Comparison of ENCODE assay signal across 8 cellular contexts in the genomic region with DNA sequence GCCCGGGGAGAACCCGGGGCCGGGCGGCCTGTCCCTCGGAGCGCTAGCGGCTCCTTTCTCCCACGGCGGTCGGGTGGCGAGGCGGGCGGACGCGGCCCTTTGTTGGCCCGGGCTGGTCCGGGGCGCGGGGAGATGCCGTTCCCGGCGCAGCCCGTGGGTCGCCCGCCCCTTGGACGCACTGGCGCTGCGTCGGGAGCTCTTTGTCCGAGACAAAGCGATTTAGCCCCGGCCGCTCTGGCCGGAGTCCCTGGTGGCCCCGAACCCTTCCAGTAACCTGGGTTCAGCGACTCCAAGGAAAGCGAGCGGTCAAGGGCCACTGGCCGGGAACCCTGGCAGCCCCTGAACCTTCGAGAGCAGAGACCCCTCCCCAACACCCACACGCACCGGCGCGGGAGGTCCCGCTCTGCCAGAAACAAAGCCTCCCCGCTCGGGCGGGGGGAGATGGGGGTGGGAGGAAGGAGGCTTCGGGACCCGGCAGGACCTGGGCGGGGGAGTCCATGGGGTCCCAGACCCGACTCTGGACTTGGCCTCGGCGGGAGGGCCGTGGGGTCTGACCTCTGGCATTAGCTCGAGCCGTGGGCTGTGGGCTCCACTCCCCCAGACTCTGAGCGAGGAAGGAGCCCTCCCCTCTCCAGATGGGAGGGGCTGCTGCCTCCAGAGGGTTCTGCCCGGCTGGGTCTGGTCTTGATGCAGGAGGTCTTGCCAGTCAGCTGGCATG. TPM values are rescaled to one million over a fixed set of nuclear protein-coding genes. Genes with fewer than 3 reads are reported as not detected.
DNase-seq lines count a peak whose midpoint lies in the region; ATAC-seq and TF ChIP-seq lines count a peak whose summit lies in the region.

No MANE protein-coding gene starts in this region.

- H3K9me3 Mint-ChIP-seq in activated CD4-positive, alpha-beta T cell treated with anti-CD3 and anti-CD28 coated beads for 36 hours (ENCODE audit: low read depth), result no peaks in the 10 kb centered on the region

- peaks cover 11% of the 10 kb centered on the region for H3K4me1 ChIP-seq in adipocyte (ENCODE audit: control insufficient read depth, insufficient read depth, low read length)
- H3K4me1 ChIP-seq in iPS-20b (ENCODE audit: insufficient read depth, low read length), result no peaks in the 10 kb centered on the region
- peaks cover 25 to 27% (median 26%) of the 10 kb centered on the region in 4 donors for H3K4me1 ChIP-seq in stomach

- H3K27ac Mint-ChIP-seq in activated CD4-positive, alpha-beta T cell treated with anti-CD3 and anti-CD28 coated beads for 36 hours, result no peak overlapping the region

- H3K27me3 ChIP-seq in adipocyte (replicated peaks; ENCODE audit: control insufficient read depth, insufficient read depth, low read length) (peaks cover 28% of the 10 kb centered on the region), iPS-20b (ENCODE audit: insufficient read depth, low read length) (peaks cover 73% of the 10 kb centered on the region), stomach (peaks cover 20 to 72% (median 58%) of the 10 kb centered on the region in 3 donors)

- no peaks in the 10 kb centered on the region for H3K36me3 ChIP-seq in adipocyte (ENCODE audit: control insufficient read depth, insufficient read depth, low read length, severe bottlenecking)
- H3K36me3 ChIP-seq in iPS-20b (ENCODE audit: insufficient read depth, low read depth, low read length), result peaks cover 4% of the 10 kb centered on the region; the same call in 1 of the 2 replicates
- no peaks in the 10 kb centered on the region for H3K36me3 ChIP-seq in stomach

- H3K36me3 Mint-ChIP-seq in activated CD4-positive, alpha-beta T cell treated with anti-CD3 and anti-CD28 coated beads for 36 hours (ENCODE audit: low read depth), result no peaks in the 10 kb centered on the region

- peaks cover 36% of the 10 kb centered on the region for H3K27me3 Mint-ChIP-seq in activated CD4-positive, alpha-beta T cell treated with anti-CD3 and anti-CD28 coated beads for 36 hours

- CTCF ChIA-PET in activated CD4-positive, alpha-beta T cell treated with anti-CD3 and anti-CD28 coated beads for 36 hours (lab: Charles Lee), result interaction anchor here (0.7 kb wide), 1 partner anchor 62 kb away, joined by 3 read pairs; no protein-coding TSS in a partner anchor

- intact Hi-C loops in activated CD4-positive, alpha-beta T cell treated with anti-CD3 and anti-CD28 coated beads for 36 hours (cut with DNase I, micrococcal nuclease), result loop anchor here in 1 of 2 experiments (2.0 kb wide), 1 partner anchor 1121 kb away; a partner anchor contains a TSS
- intact Hi-C loops in stomach (cut with DNase I; ENCODE audit: low total_unique reads), result no loop called here

- peaks cover 3% of the 10 kb centered on the region for H3K4me1 Mint-ChIP-seq in activated CD4-positive, alpha-beta T cell treated with anti-CD3 and anti-CD28 coated beads for 36 hours

- 3 to 14% (median 4%) methylated on average over 10 to 59 of the region's 59 CpGs for WGBS in stomach, 5 donors

- no peak for TF ChIP-seq EP300 in stomach (IDR thresholded peaks at IDR 0.05)

- POLR2A ChIA-PET in activated CD4-positive, alpha-beta T cell treated with anti-CD3 and anti-CD28 coated beads for 36 hours (lab: Charles Lee), result no interaction called here

- no peak for TF ChIP-seq POLR2A in stomach (IDR thresholded peaks at IDR 0.05)

- ATAC-seq in activated CD4-positive, alpha-beta T cell treated with anti-CD3 and anti-CD28 coated beads for 36 hours, result no peak
- ATAC-seq in GM18511 (IDR thresholded peaks at IDR 0.05; ENCODE audit: unreplicated experiment), result no peak

- TF ChIP-seq CTCF in stomach (IDR thresholded peaks at IDR 0.05), result no peak

- peak overlapping the region; percentile 78 for H3K4me3 ChIP-seq in adipocyte (ENCODE audit: low read length)
- peak overlapping the region; percentile 75 for H3K4me3 ChIP-seq in iPS-20b (ENCODE audit: low read length)
- H3K4me3 ChIP-seq in stomach, result peak overlapping the region; percentile 39 to 49 (median 44)

- H3K27ac ChIP-seq in iPS-20b (ENCODE audit: low read length) (no peak overlapping the region), stomach (no peak overlapping the region)

- peak overlapping the region; percentile 73 for H3K9ac ChIP-seq in adipocyte (ENCODE audit: low read length)
- peak overlapping the region; percentile 68; the same call in 1 of the 2 replicates for H3K9ac ChIP-seq in iPS-20b (ENCODE audit: low read depth, low read length)

- no peak for DNase-seq in activated CD4-positive, alpha-beta T cell treated with anti-CD3 and anti-CD28 coated beads for 36 hours
- no peak for DNase-seq in activated CD4-positive, alpha-beta T cell treated with anti-CD3 and anti-CD28 coated beads for 48 hours
- DNase-seq in adipocyte (ENCODE audit: low read depth) (peak; percentile 40), stomach (no peak), putamen (ENCODE audit: low spot score) (no peak), SHP77 treated with DMSO at 0.1 percent for 48 hours (lab: John Stamatoyannopoulos, UW) (no peak)

- peak overlapping the region; percentile 53 for H3K4me3 Mint-ChIP-seq in activated CD4-positive, alpha-beta T cell treated with anti-CD3 and anti-CD28 coated beads for 36 hours

- H3K9me3 ChIP-seq in adipocyte (ENCODE audit: control insufficient read depth, low read length), result no peaks in the 10 kb centered on the region
- H3K9me3 ChIP-seq in iPS-20b (ENCODE audit: insufficient read depth, low read depth, low read length), result no peaks in the 10 kb centered on the region
- no peaks in the 10 kb centered on the region for H3K9me3 ChIP-seq in stomach

RNA-seq across cellular contexts. Expression of a gene that starts 0.8 kb away (rescaled TPM):
- total RNA-seq in activated CD4-positive, alpha-beta T cell treated with anti-CD3 and anti-CD28 coated beads for 36 hours, result 10 to 100 TPM; 15.0 to 15.2 TPM
- 1 to 10 TPM in 1 of 5 donors, under 1 TPM in 1, not detected in 3; 0.43 to 2.0 TPM for total RNA-seq in stomach
- 1 to 10 TPM in 1 of 3 donors, under 1 TPM in 2; 0.63 to 1.7 (median 0.68) TPM for polyA plus RNA-seq in stomach

Comparison
In these comparisons a context has a peak if more than half of its experiments do, and no peak if none do; other contexts are left out.
1. RNA of a gene that starts 0.8 kb away (total RNA-seq): 15.0 to 15.2 TPM in activated CD4-positive, alpha-beta T cell treated with anti-CD3 and anti-CD28 coated beads for 36 hours; 0.43 to 2.0 TPM in stomach; every median in the first group is over 4 times any median in the second.
2. Peak in every context shown above with its lines, with median percentiles within 50 percentile points of each other: H3K4me3 ChIP-seq.